ENCODE assay signal across 12 cellular contexts in genomic region chr16:68592466-68593337, GRCh38. TPM values are rescaled to one million over a fixed set of nuclear protein-coding genes. Genes with fewer than 3 reads are reported as not detected.
DNase-seq lines count a peak whose midpoint lies in the region; ATAC-seq, FAIRE-seq and TF ChIP-seq lines count a peak whose summit lies in the region.
"Had no signal": no experiment of that assay in that cellular context is flagged by ENCODE, and none has a peak within 500 bp of the region (broad histone marks: within the 10 kb centered on the region; RNA-seq: fewer than 3 reads in every experiment).

No MANE protein-coding gene starts in this region.

- DNase-seq in GM12864 (ENCODE audit: low read depth) (no peak), Panc1 (ENCODE audit: low read depth, low spot score) (no peak), fibroblast of pulmonary artery (ENCODE audit: low read depth) (peak; percentile 16), lower leg skin (ENCODE audit: low spot score in 2 of 2) (no peak), H54 (ENCODE audit: insufficient read length, low spot score) (no peak)
- DNase-seq: activated B cell treated with CpG ODN at 0.5 μM for 24 hours, COR-L47 had no signal

- TF ChIP-seq CTCF in 22Rv1 (IDR thresholded peaks at IDR 0.05), result peak; percentile 46
- TF ChIP-seq CTCF in GM12864 (IDR thresholded peaks at IDR 0.05; ENCODE audit: low read depth, low read length, missing control alignments), result peak; percentile 15
- TF ChIP-seq CTCF in Panc1 (IDR thresholded peaks at IDR 0.05), result peak; percentile 54
- TF ChIP-seq CTCF in fibroblast of pulmonary artery (IDR thresholded peaks at IDR 0.05; ENCODE audit: low read length, missing control alignments), result peak; percentile 36
- no peak for TF ChIP-seq CTCF in lower leg skin (IDR thresholded peaks at IDR 0.05)

- WGBS in lower leg skin, 2 donors, result 98% methylated on average over 5 of the region's 5 CpGs

- intact Hi-C loops in Panc1 (cut with micrococcal nuclease; ENCODE audit: unreplicated experiment), result loop anchor here (10.0 kb wide), 2 partner anchors 92 to 212 kb away; no protein-coding TSS in a partner anchor
- intact Hi-C loops in lower leg skin (cut with DNase I; ENCODE audit: low total_unique reads), result no loop called here

- BruUV-seq in Panc1 (replicated peaks; lab: Mats Ljungman, UMichigan), result no TSS peak

- H3K27ac ChIP-seq in 22Rv1 (no peak overlapping the region), Panc1 (ENCODE audit: low read length) (no peak overlapping the region)

- no peaks in the 10 kb centered on the region for H3K4me1 ChIP-seq in Panc1 (ENCODE audit: control insufficient read depth, insufficient read depth, low read length)

- no peak for TF ChIP-seq POLR2A in lower leg skin (IDR thresholded peaks at IDR 0.05)
- TF ChIP-seq POLR2A in H54 (IDR thresholded peaks at IDR 0.05; ENCODE audit: low read depth, low read length), result no peak

- H3K9me3 ChIP-seq in Panc1 (ENCODE audit: control insufficient read depth, insufficient read depth, low read depth, low read length), result no peaks in the 10 kb centered on the region

- FAIRE-seq in H54 (lab: Jason Lieb, UNC), result no peak

- CTCF ChIA-PET in Panc1 (lab: Charles Lee), result interaction anchor here (0.6 to 0.7 kb wide), 2 partner anchors 63 to 85 kb away, joined by 4 read pairs; no protein-coding TSS in a partner anchor

- no peak overlapping the region for H3K4me3 ChIP-seq in GM12864 (ENCODE audit: low read depth, low read length)
- no peak overlapping the region for H3K4me3 ChIP-seq in Panc1 (ENCODE audit: low read depth in 2 of 2, low read length in 2 of 2)
- H3K4me3 ChIP-seq in fibroblast of pulmonary artery (replicated peaks; ENCODE audit: low read depth, low read length), result no peak overlapping the region
- no peak overlapping the region for H3K4me3 ChIP-seq in lower leg skin (ENCODE audit: low read depth, poor library complexity, severe bottlenecking)

- no peak for ATAC-seq in Panc1
- ATAC-seq in HG03457 (IDR thresholded peaks at IDR 0.05; ENCODE audit: unreplicated experiment), result no peak
- ATAC-seq in GM19351 (IDR thresholded peaks at IDR 0.05; ENCODE audit: unreplicated experiment), result no peak

- POLR2A ChIA-PET in Panc1 (lab: Charles Lee), result no interaction called here

- in situ Hi-C loops in Panc1 (cut with HindIII; ENCODE audit: low pct_unique_long_range_greater_than_20kb, low sequenced_read_pairs), result no loop called here

- no peaks in the 10 kb centered on the region for H3K27me3 ChIP-seq in Panc1 (ENCODE audit: control insufficient read depth, insufficient read depth, low read length)

- no peaks in the 10 kb centered on the region for H3K36me3 ChIP-seq in Panc1 (ENCODE audit: control insufficient read depth, insufficient read depth, low read length)

RNA-seq across cellular contexts. Expression of gene CDH3, which starts 52.4 kb away (rescaled TPM):
- total RNA-seq in Panc1 (2021; ENCODE audit: unreplicated experiment) (16.7 TPM), lower leg skin (10 to 100 TPM; 34.1 to 43.9 (median 39.7) TPM)
- polyA plus RNA-seq in Panc1 (2012; ENCODE audit: insufficient read length), result 23.5 TPM
- total RNA-seq: activated B cell treated with CpG ODN at 0.5 μM for 24 hours, myocyte, NCI-H460 had no signal

RNA-seq across cellular contexts. Expression of gene ZFP90, which starts 53.6 kb away (rescaled TPM):
- 16.8 TPM for total RNA-seq in Panc1 (2021; ENCODE audit: unreplicated experiment)
- 15.8 TPM for polyA plus RNA-seq in Panc1 (2012; ENCODE audit: insufficient read length)
- 10 to 100 TPM; 14.5 to 32.6 (median 18.5) TPM for total RNA-seq in lower leg skin

Comparison
In these comparisons a context has a peak if more than half of its experiments do, and no peak if none do; other contexts are left out.
1. CTCF ChIP-seq: peak in 22Rv1 (single experiment), GM12864 (single experiment), Panc1 (single experiment) and fibroblast of pulmonary artery (single experiment); none in lower leg skin (0 of 3).